ENCODE assay signal across 8 cellular contexts in genomic region chr20:44552950-44553908, GRCh38. TPM values are rescaled to one million over a fixed set of nuclear protein-coding genes. Genes with fewer than 3 reads are reported as not detected.
DNase-seq lines count a peak whose midpoint lies in the region; ATAC-seq and TF ChIP-seq lines count a peak whose summit lies in the region.

No MANE protein-coding gene starts in this region.

- peaks cover 47% of the 10 kb centered on the region for H3K4me1 ChIP-seq in hepatocyte (ENCODE audit: insufficient read depth)

- H3K9me3 Mint-ChIP-seq in stimulated activated naive CD8-positive, alpha-beta T cell treated with anti-CD3 and anti-CD28 coated beads, Interleukin-15, amount 100 ng/mL, for 72 hours, result no peaks in the 10 kb centered on the region
- no peaks in the 10 kb centered on the region for H3K9me3 Mint-ChIP-seq in activated T-helper 17 cell treated with anti-CD3 and anti-CD28 coated beads, Interleukin-2, amount 50 U/mL, for 72 hours

- 25% methylated on average over 6 of the region's 6 CpGs for WGBS in hepatocyte (ENCODE audit: low lambda C conversion rate, missing lambda C conversion rate)

- no peaks in the 10 kb centered on the region for H3K27me3 ChIP-seq in hepatocyte

- H3K4me3 ChIP-seq in hepatocyte, result no peak overlapping the region

- peak; percentile 40 for ATAC-seq in stimulated activated naive CD8-positive, alpha-beta T cell treated with anti-CD3 and anti-CD28 coated beads, Interleukin-15, Interleukin-2, amounts not matched to agents 100 U/mL and 50 U/mL, for 24 hours
- ATAC-seq in stimulated activated naive CD8-positive, alpha-beta T cell treated with anti-CD3 and anti-CD28 coated beads, Interleukin-15, amount 100 ng/mL, for 72 hours, result no peak
- peak; percentile 87 for ATAC-seq in activated T-helper 17 cell treated with anti-CD3 and anti-CD28 coated beads, Interleukin-2, amount 50 U/mL, for 72 hours (replicated peaks)
- ATAC-seq in GM18861 (IDR thresholded peaks at IDR 0.05; ENCODE audit: unreplicated experiment), result no peak

- H3K79me2 ChIP-seq in hepatocyte, result peaks cover 27% of the 10 kb centered on the region

- H3K9me2 ChIP-seq in hepatocyte (replicated peaks; ENCODE audit: insufficient read depth), result no peaks in the 10 kb centered on the region

- H3K36me3 ChIP-seq in hepatocyte (replicated peaks; ENCODE audit: insufficient read depth, low read depth), result no peaks in the 10 kb centered on the region

- H3K4me2 ChIP-seq in hepatocyte, result peak overlapping the region; percentile 53

- peak overlapping the region; percentile 81 for H3K27ac ChIP-seq in hepatocyte

- peak overlapping the region; percentile 8 for H2AFZ ChIP-seq in hepatocyte

- peaks cover 14% of the 10 kb centered on the region for H3K4me1 Mint-ChIP-seq in stimulated activated naive CD8-positive, alpha-beta T cell treated with anti-CD3 and anti-CD28 coated beads, Interleukin-15, amount 100 ng/mL, for 72 hours
- H3K4me1 Mint-ChIP-seq in activated T-helper 17 cell treated with anti-CD3 and anti-CD28 coated beads, Interleukin-2, amount 50 U/mL, for 72 hours, result peaks cover 14% of the 10 kb centered on the region

- H3K4me3 Mint-ChIP-seq in stimulated activated naive CD8-positive, alpha-beta T cell treated with anti-CD3 and anti-CD28 coated beads, Interleukin-15, amount 100 ng/mL, for 72 hours, result no peak overlapping the region
- peak overlapping the region; percentile 34 for H3K4me3 Mint-ChIP-seq in activated T-helper 17 cell treated with anti-CD3 and anti-CD28 coated beads, Interleukin-2, amount 50 U/mL, for 72 hours

- H3K27me3 Mint-ChIP-seq in stimulated activated naive CD8-positive, alpha-beta T cell treated with anti-CD3 and anti-CD28 coated beads, Interleukin-15, amount 100 ng/mL, for 72 hours, result no peaks in the 10 kb centered on the region
- no peaks in the 10 kb centered on the region for H3K27me3 Mint-ChIP-seq in activated T-helper 17 cell treated with anti-CD3 and anti-CD28 coated beads, Interleukin-2, amount 50 U/mL, for 72 hours

- no peaks in the 10 kb centered on the region for H3K9me3 ChIP-seq in hepatocyte (ENCODE audit: low read depth)

- H3K36me3 Mint-ChIP-seq in activated T-helper 17 cell treated with anti-CD3 and anti-CD28 coated beads, Interleukin-2, amount 50 U/mL, for 72 hours (ENCODE audit: low read depth), result no peaks in the 10 kb centered on the region

- no peak for TF ChIP-seq CTCF in hepatocyte (IDR thresholded peaks at IDR 0.05; ENCODE audit: poor library complexity)

- no peak for DNase-seq in stimulated activated naive CD8-positive, alpha-beta T cell treated with anti-CD3 and anti-CD28 coated beads, Interleukin-15, Interleukin-2, amounts not matched to agents 100 U/mL and 50 U/mL, for 24 hours
- DNase-seq in stimulated activated naive CD8-positive, alpha-beta T cell treated with anti-CD3 and anti-CD28 coated beads, Interleukin-15, amount 100 ng/mL, for 72 hours, result no peak
- DNase-seq in hepatocyte (ENCODE audit: low spot score), result peak; percentile 40
- DNase-seq in Ammon's horn (ENCODE audit: low spot score), result no peak
- DNase-seq in NK-92 (lab: John Stamatoyannopoulos, UW; ENCODE audit: unreplicated experiment), result no peak
- no peak for DNase-seq in cerebellar nuclear complex (lab: John Stamatoyannopoulos, UW)

- H4K20me1 ChIP-seq in hepatocyte (ENCODE audit: insufficient read depth, poor library complexity, severe bottlenecking), result no peaks in the 10 kb centered on the region

- peak overlapping the region in 1 of 2 donors; percentile 52 for H3K27ac Mint-ChIP-seq in stimulated activated naive CD8-positive, alpha-beta T cell treated with anti-CD3 and anti-CD28 coated beads, Interleukin-15, amount 100 ng/mL, for 72 hours
- peak overlapping the region; percentile 73 for H3K27ac Mint-ChIP-seq in activated T-helper 17 cell treated with anti-CD3 and anti-CD28 coated beads, Interleukin-2, amount 50 U/mL, for 72 hours

RNA-seq across cellular contexts. Expression of gene PKIG, which starts 29.1 kb away (rescaled TPM):
- total RNA-seq in activated T-helper 17 cell treated with anti-CD3 and anti-CD28 coated beads, Interleukin-2, amount 50 U/mL, for 72 hours, result 10 to 100 TPM in 1 of 2 donors, 1 to 10 TPM in 1; 4.4 to 11.9 TPM
- 51.9 and 60.5 TPM in 2 replicates for total RNA-seq in hepatocyte
- polyA plus RNA-seq in hepatocyte, result 46.8 and 47.6 TPM in 2 replicates

RNA-seq across cellular contexts. Expression of gene SERINC3, which starts 31.4 kb away (rescaled TPM):
- 10 to 100 TPM; 68.7 to 86.8 TPM for total RNA-seq in activated T-helper 17 cell treated with anti-CD3 and anti-CD28 coated beads, Interleukin-2, amount 50 U/mL, for 72 hours
- total RNA-seq in hepatocyte, result 80.0 and 96.9 TPM in 2 replicates
- 119 and 128 TPM in 2 replicates for polyA plus RNA-seq in hepatocyte

Comparison
In these comparisons a context has a peak if more than half of its experiments do, and no peak if none do; other contexts are left out.
1. ATAC-seq: peak in stimulated activated naive CD8-positive, alpha-beta T cell treated with anti-CD3 and anti-CD28 coated beads, Interleukin-15, Interleukin-2, amounts not matched to agents 100 U/mL and 50 U/mL, for 24 hours (single experiment) and activated T-helper 17 cell treated with anti-CD3 and anti-CD28 coated beads, Interleukin-2, amount 50 U/mL, for 72 hours (single experiment); none in stimulated activated naive CD8-positive, alpha-beta T cell treated with anti-CD3 and anti-CD28 coated beads, Interleukin-15, amount 100 ng/mL, for 72 hours (single experiment) and GM18861 (single experiment).